In genomic region chr2:115234707-115235106, GRCh38 we compare ENCODE assay signal across 29 cellular contexts.
"Had no signal": no experiment of that assay in that cellular context is flagged by ENCODE, and none has a peak within 500 bp of the region (broad histone marks: within the 10 kb centered on the region; RNA-seq: fewer than 3 reads in every experiment).

No MANE protein-coding gene starts in this region.

- H3K4me2 ChIP-seq: smooth muscle cell had no signal

- H3K4me1 Mint-ChIP-seq: naive thymus-derived CD4-positive, alpha-beta T cell; natural killer cell; neural crest cell; stimulated activated memory B cell treated with anti-CD40 and anti-IgM and Interleukin-4, amounts not matched to agents 10 μg/mL and 1 μg/mL and 100 μg/mL, for 72 hours; stimulated activated naive CD8-positive, alpha-beta T cell treated with anti-CD3 and anti-CD28 coated beads, Interleukin-15, amount 100 ng/mL, for 72 hours had no signal

- FAIRE-seq: pancreas, urothelium cell line had no signal

- H3K9me3 ChIP-seq: neutrophil, pancreas, psoas muscle, thoracic aorta, thyroid gland, upper lobe of left lung, vagina had no signal

- ATAC-seq: naive thymus-derived CD4-positive, alpha-beta T cell; natural killer cell; psoas muscle; right cardiac atrium; sciatic nerve; stimulated activated memory B cell treated with anti-CD40 and anti-IgM and Interleukin-4, amounts not matched to agents 10 μg/mL and 1 μg/mL and 100 μg/mL, for 72 hours; stimulated activated naive CD8-positive, alpha-beta T cell treated with anti-CD3 and anti-CD28 coated beads, Interleukin-15, amount 100 ng/mL, for 72 hours; stimulated activated naive CD8-positive, alpha-beta T cell treated with anti-CD3 and anti-CD28 coated beads, Interleukin-15, Interleukin-2, amounts not matched to agents 100 U/mL and 50 U/mL, for 24 hours had no signal

- H3K4me3 ChIP-seq: pancreas, psoas muscle, skin epidermis, smooth muscle cell, spleen, thoracic aorta, thyroid gland, tibial nerve, upper lobe of left lung, vagina had no signal

- H3K36me3 Mint-ChIP-seq: naive thymus-derived CD4-positive, alpha-beta T cell; natural killer cell; stimulated activated memory B cell treated with anti-CD40 and anti-IgM and Interleukin-4, amounts not matched to agents 10 μg/mL and 1 μg/mL and 100 μg/mL, for 72 hours had no signal

- H3K27ac Mint-ChIP-seq: naive thymus-derived CD4-positive, alpha-beta T cell; natural killer cell; stimulated activated memory B cell treated with anti-CD40 and anti-IgM and Interleukin-4, amounts not matched to agents 10 μg/mL and 1 μg/mL and 100 μg/mL, for 72 hours; stimulated activated naive CD8-positive, alpha-beta T cell treated with anti-CD3 and anti-CD28 coated beads, Interleukin-15, amount 100 ng/mL, for 72 hours had no signal

- H3K27ac ChIP-seq: neutrophil, pancreas, psoas muscle, skin epidermis, spleen, thoracic aorta, thyroid gland, tibial nerve, upper lobe of left lung, vagina had no signal

- H3K4me3 Mint-ChIP-seq: naive thymus-derived CD4-positive, alpha-beta T cell; natural killer cell; nephron; neural crest cell; stimulated activated memory B cell treated with anti-CD40 and anti-IgM and Interleukin-4, amounts not matched to agents 10 μg/mL and 1 μg/mL and 100 μg/mL, for 72 hours; stimulated activated naive CD8-positive, alpha-beta T cell treated with anti-CD3 and anti-CD28 coated beads, Interleukin-15, amount 100 ng/mL, for 72 hours had no signal

- H3K9me3 Mint-ChIP-seq: nephron; stimulated activated memory B cell treated with anti-CD40 and anti-IgM and Interleukin-4, amounts not matched to agents 10 μg/mL and 1 μg/mL and 100 μg/mL, for 72 hours had no signal

- H3K36me3 ChIP-seq: neutrophil, pancreas, spleen, thoracic aorta, thyroid gland, tibial nerve, upper lobe of left lung, vagina had no signal

- H3K27me3 Mint-ChIP-seq: naive thymus-derived CD4-positive, alpha-beta T cell; stimulated activated memory B cell treated with anti-CD40 and anti-IgM and Interleukin-4, amounts not matched to agents 10 μg/mL and 1 μg/mL and 100 μg/mL, for 72 hours; stimulated activated naive CD8-positive, alpha-beta T cell treated with anti-CD3 and anti-CD28 coated beads, Interleukin-15, amount 100 ng/mL, for 72 hours had no signal

- DNase-seq: naive thymus-derived CD4-positive, alpha-beta T cell; natural killer cell; nucleus accumbens; pancreas; psoas muscle; right cardiac atrium; spleen; stimulated activated CD4-positive, alpha-beta T cell treated with anti-CD3 and anti-CD28 coated beads, Interleukin-12 subunit alpha, Interleukin-12 subunit beta, amount 100 ng/mL, for 4 hours; stimulated activated CD4-positive, alpha-beta T cell treated with anti-CD3 and anti-CD28 coated beads, Interleukin-1b, Interleukin-23, amount 100 ng/mL, for 48 hours; stimulated activated CD4-positive, alpha-beta T cell treated with anti-CD3 and anti-CD28 coated beads, Interleukin-4, amount 100 ng/mL, for 1 hour; stimulated activated CD4-positive, alpha-beta T cell treated with anti-CD3 and anti-CD28 coated beads, Interleukin-4, amount 100 ng/mL, for 4 hours; stimulated activated CD8-positive, alpha-beta memory T cell treated with anti-CD3 and anti-CD28 coated beads, Interleukin-4, amount 100 ng/mL, for 48 hours; stimulated activated naive CD4-positive, alpha-beta T cell; stimulated activated naive CD8-positive, alpha-beta T cell treated with anti-CD3 and anti-CD28 coated beads, Interleukin-15, amount 100 ng/mL, for 72 hours; stimulated activated naive CD8-positive, alpha-beta T cell treated with anti-CD3 and anti-CD28 coated beads, Interleukin-15, Interleukin-2, amounts not matched to agents 100 U/mL and 50 U/mL, for 24 hours; thyroid gland; trophoblast cell; upper lobe of left lung had no signal

- H3K4me1 ChIP-seq: psoas muscle, spleen, thyroid gland, tibial nerve, upper lobe of left lung, vagina had no signal

- H3K27me3 ChIP-seq: neutrophil, pancreas, spleen, thyroid gland, tibial nerve, upper lobe of left lung, vagina had no signal
